10 cellular contexts compared by ENCODE assay signal in the genomic region with DNA sequence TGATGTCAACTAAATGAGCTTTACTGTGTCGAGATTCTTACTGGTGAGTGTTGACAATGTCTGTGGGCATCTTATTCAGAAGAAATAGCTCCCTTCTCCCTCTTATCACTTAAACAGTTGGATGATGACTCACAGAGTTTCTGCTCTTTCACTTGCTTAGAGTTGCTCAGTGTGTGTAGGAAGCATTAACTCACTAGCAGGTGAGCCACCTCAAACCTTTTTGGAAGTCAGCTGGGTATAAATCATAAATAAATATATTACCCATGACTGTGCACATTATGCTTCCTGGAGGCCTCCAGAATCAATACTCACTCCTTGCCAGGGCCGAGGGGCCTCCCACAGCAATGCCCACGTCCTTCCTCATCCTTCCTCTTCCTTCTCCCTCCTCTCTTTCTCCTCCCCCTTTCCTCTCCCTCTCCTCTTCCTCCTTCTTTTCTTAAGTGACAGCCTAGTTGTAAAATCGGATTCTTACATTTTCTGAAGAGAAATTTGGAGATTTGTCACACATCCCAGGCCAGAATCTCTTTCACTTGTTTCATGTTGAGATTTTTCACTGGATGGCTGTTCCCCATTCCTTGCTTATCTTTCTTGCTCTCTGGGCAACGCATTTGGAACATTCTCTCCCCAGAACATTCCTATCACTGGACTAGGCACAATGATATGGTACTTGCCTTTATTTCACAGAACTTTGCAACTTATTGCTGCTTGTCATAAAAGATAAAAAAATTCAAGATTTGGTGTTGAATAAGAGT. TPM values are rescaled to one million over a fixed set of nuclear protein-coding genes. Genes with fewer than 3 reads are reported as not detected.
DNase-seq lines count a peak whose midpoint lies in the region; ATAC-seq and TF ChIP-seq lines count a peak whose summit lies in the region.
"Had no signal": no experiment of that assay in that cellular context is flagged by ENCODE, and none has a peak within 500 bp of the region (broad histone marks: within the 10 kb centered on the region; RNA-seq: fewer than 3 reads in every experiment).

No MANE protein-coding gene starts in this region.

- ATAC-seq in WTC11 (no peak), HG03439 (IDR thresholded peaks at IDR 0.05; ENCODE audit: unreplicated experiment) (no peak)

- H3K27ac Mint-ChIP-seq in WTC11: no peak overlapping the region

- CTCF ChIA-PET in WTC11 (lab: Charles Lee): interaction anchor here (0.5 to 0.7 kb wide), 2 partner anchors 8 to 65 kb away, joined by 3 read pairs; no protein-coding TSS in a partner anchor

- H3K36me3 Mint-ChIP-seq in WTC11: no peaks in the 10 kb centered on the region
- H3K36me3 Mint-ChIP-seq: activated naive CD8-positive, alpha-beta T cell had no signal

- no peaks in the 10 kb centered on the region for H3K9me3 Mint-ChIP-seq in WTC11

- H3K4me3 Mint-ChIP-seq in WTC11: no peak overlapping the region
- H3K4me3 Mint-ChIP-seq: activated naive CD8-positive, alpha-beta T cell had no signal

- DNase-seq in DMS53 (lab: John Stamatoyannopoulos, UW) (peak; percentile 25), DMS53 treated with DMSO at 0.1 percent for 48 hours (lab: John Stamatoyannopoulos, UW; ENCODE audit: unreplicated experiment) (no peak), dermis blood vessel endothelial cell (peak; percentile 35), putamen (ENCODE audit: low spot score) (peak; percentile 47), WTC11 (ENCODE audit: low spot score) (no peak), NCI-H1436 (lab: John Stamatoyannopoulos, UW) (no peak)
- DNase-seq: NCI-H1092 had no signal

- no peaks in the 10 kb centered on the region; the same call in 1 of the 2 replicates for H3K27me3 Mint-ChIP-seq in WTC11 (ENCODE audit: low read depth)

- TF ChIP-seq CTCF in WTC11 (IDR thresholded peaks at IDR 0.05): no peak

- POLR2A ChIA-PET in WTC11 (lab: Charles Lee): no interaction called here

- no peaks in the 10 kb centered on the region for H3K4me1 Mint-ChIP-seq in WTC11

TF ChIP-seq in PFSK-1, 5 proteins besides CTCF, POLR2A, EP300 and RAD21:
- TF ChIP-seq, protein P1, sequence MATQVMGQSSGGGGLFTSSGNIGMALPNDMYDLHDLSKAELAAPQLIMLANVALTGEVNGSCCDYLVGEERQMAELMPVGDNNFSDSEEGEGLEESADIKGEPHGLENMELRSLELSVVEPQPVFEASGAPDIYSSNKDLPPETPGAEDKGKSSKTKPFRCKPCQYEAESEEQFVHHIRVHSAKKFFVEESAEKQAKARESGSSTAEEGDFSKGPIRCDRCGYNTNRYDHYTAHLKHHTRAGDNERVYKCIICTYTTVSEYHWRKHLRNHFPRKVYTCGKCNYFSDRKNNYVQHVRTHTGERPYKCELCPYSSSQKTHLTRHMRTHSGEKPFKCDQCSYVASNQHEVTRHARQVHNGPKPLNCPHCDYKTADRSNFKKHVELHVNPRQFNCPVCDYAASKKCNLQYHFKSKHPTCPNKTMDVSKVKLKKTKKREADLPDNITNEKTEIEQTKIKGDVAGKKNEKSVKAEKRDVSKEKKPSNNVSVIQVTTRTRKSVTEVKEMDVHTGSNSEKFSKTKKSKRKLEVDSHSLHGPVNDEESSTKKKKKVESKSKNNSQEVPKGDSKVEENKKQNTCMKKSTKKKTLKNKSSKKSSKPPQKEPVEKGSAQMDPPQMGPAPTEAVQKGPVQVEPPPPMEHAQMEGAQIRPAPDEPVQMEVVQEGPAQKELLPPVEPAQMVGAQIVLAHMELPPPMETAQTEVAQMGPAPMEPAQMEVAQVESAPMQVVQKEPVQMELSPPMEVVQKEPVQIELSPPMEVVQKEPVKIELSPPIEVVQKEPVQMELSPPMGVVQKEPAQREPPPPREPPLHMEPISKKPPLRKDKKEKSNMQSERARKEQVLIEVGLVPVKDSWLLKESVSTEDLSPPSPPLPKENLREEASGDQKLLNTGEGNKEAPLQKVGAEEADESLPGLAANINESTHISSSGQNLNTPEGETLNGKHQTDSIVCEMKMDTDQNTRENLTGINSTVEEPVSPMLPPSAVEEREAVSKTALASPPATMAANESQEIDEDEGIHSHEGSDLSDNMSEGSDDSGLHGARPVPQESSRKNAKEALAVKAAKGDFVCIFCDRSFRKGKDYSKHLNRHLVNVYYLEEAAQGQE (IDR thresholded peaks at IDR 0.05; ENCODE audit: insufficient read depth in 1 of 2, low read depth in 2 of 2, low read length in 2 of 2): no peak
- TF ChIP-seq TAF1 (IDR thresholded peaks at IDR 0.05; ENCODE audit: borderline replicate concordance, insufficient read depth, low read length) (peak; percentile 25; the same call in 1 of the 2 replicates), FOXP2 (optimal IDR thresholded peaks at IDR 0.05; ENCODE audit: borderline replicate concordance, extremely low read depth, extremely low read length, insufficient read depth) (no peak), POLR2AphosphoS5 (IDR thresholded peaks at IDR 0.05; ENCODE audit: low read depth, low read length) (peak; percentile 50), SIN3A (IDR thresholded peaks at IDR 0.05; ENCODE audit: borderline replicate concordance, insufficient read depth, low read length) (no peak)

TF ChIP-seq in WTC11, 78 proteins besides CTCF, POLR2A, EP300 and RAD21:
- TF ChIP-seq MXD4 (CRISPR knock-in tag; IDR thresholded peaks at IDR 0.05; ENCODE audit: borderline replicate concordance): no peak
- no peak for TF ChIP-seq ZBTB21 (CRISPR knock-in tag; IDR thresholded peaks at IDR 0.05; ENCODE audit: borderline replicate concordance)
- TF ChIP-seq, protein P2, sequence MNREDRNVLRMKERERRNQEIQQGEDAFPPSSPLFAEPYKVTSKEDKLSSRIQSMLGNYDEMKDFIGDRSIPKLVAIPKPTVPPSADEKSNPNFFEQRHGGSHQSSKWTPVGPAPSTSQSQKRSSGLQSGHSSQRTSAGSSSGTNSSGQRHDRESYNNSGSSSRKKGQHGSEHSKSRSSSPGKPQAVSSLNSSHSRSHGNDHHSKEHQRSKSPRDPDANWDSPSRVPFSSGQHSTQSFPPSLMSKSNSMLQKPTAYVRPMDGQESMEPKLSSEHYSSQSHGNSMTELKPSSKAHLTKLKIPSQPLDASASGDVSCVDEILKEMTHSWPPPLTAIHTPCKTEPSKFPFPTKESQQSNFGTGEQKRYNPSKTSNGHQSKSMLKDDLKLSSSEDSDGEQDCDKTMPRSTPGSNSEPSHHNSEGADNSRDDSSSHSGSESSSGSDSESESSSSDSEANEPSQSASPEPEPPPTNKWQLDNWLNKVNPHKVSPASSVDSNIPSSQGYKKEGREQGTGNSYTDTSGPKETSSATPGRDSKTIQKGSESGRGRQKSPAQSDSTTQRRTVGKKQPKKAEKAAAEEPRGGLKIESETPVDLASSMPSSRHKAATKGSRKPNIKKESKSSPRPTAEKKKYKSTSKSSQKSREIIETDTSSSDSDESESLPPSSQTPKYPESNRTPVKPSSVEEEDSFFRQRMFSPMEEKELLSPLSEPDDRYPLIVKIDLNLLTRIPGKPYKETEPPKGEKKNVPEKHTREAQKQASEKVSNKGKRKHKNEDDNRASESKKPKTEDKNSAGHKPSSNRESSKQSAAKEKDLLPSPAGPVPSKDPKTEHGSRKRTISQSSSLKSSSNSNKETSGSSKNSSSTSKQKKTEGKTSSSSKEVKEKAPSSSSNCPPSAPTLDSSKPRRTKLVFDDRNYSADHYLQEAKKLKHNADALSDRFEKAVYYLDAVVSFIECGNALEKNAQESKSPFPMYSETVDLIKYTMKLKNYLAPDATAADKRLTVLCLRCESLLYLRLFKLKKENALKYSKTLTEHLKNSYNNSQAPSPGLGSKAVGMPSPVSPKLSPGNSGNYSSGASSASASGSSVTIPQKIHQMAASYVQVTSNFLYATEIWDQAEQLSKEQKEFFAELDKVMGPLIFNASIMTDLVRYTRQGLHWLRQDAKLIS (CRISPR knock-in tag; IDR thresholded peaks at IDR 0.05; ENCODE audit: borderline replicate concordance): no peak
TF ChIP-seq in WTC11: peak in this region for 0.

RNA-seq across cellular contexts. Expression of a gene that starts 17.5 kb away (rescaled TPM):
- 60.7 TPM for polyA plus RNA-seq in PFSK-1 (2012; ENCODE audit: insufficient read length, low read depth)
- 0.17 and 0.23 TPM in 2 replicates for total RNA-seq in dermis blood vessel endothelial cell
- 0.44 to 0.63 TPM (median 0.46 TPM) in 3 replicates for total RNA-seq in WTC11 (2021)

Comparison
In these comparisons a context has a peak if more than half of its experiments do, and no peak if none do; other contexts are left out.
1. DNase-seq: peak in DMS53 (single experiment), dermis blood vessel endothelial cell (single experiment) and putamen (single experiment); none in DMS53 treated with DMSO at 0.1 percent for 48 hours (single experiment), WTC11 (single experiment) and NCI-H1436 (single experiment).